Comparison of ENCODE assay signal across 2 cellular contexts in the genomic region with DNA sequence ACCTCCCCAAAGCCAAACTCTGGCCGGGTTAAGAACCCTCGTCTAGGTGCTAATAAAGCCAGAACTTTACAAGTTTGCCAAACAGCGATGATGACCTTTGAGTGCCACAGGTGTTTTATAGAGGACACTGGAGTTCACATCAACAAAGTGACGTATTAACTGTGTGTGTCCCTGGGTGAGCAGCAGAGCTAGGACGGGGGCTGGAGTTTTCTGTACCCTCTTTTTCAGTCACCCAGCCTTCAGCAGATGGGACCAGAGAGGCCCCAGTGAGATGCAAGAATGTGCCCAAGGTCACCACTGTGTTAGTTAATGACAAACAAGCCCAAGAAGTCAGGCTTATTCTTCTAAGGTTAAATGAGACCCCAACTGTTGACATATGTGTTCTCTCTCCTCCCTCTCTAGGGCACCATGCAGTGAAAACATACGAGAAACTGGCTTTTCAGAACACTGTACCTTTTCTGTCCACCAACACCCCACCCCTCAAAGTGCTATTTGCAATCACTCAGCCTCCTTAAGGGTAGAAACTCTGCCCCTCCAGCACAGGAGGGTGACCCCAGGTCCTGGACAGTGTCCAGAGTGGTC.
TF ChIP-seq lines count a peak whose summit lies in the region.

No MANE protein-coding gene starts in this region.

TF ChIP-seq in SK-N-SH, 30 proteins besides CTCF, POLR2A, EP300 and RAD21 (continued from another document):
- TF ChIP-seq RCOR1 (IDR thresholded peaks at IDR 0.05; ENCODE audit: low read length), result no peak
- no peak for TF ChIP-seq FOSL2 (IDR thresholded peaks at IDR 0.05; ENCODE audit: borderline replicate concordance, low read depth)
- TF ChIP-seq USF2 (IDR thresholded peaks at IDR 0.05; ENCODE audit: borderline replicate concordance, low read depth, low read length), result no peak
TF ChIP-seq in SK-N-SH: peak in this region for 0.

TF ChIP-seq in SK-N-SH treated with all-trans-retinoic acid at 6 μM for 48 hours, 23 proteins besides CTCF, POLR2A, EP300 and RAD21 (continued from another document):
- TF ChIP-seq ZNF565 (CRISPR knock-in tag; conservative IDR thresholded peaks at IDR 0.05; ENCODE audit: low read depth) (no peak), PATZ1 (CRISPR knock-in tag; IDR thresholded peaks at IDR 0.05; ENCODE audit: borderline replicate concordance) (no peak), CREB5 (CRISPR knock-in tag; IDR thresholded peaks at IDR 0.05; ENCODE audit: low read depth) (no peak), BACH2 (CRISPR knock-in tag; IDR thresholded peaks at IDR 0.05; ENCODE audit: borderline replicate concordance) (no peak)
